In the genomic region with DNA sequence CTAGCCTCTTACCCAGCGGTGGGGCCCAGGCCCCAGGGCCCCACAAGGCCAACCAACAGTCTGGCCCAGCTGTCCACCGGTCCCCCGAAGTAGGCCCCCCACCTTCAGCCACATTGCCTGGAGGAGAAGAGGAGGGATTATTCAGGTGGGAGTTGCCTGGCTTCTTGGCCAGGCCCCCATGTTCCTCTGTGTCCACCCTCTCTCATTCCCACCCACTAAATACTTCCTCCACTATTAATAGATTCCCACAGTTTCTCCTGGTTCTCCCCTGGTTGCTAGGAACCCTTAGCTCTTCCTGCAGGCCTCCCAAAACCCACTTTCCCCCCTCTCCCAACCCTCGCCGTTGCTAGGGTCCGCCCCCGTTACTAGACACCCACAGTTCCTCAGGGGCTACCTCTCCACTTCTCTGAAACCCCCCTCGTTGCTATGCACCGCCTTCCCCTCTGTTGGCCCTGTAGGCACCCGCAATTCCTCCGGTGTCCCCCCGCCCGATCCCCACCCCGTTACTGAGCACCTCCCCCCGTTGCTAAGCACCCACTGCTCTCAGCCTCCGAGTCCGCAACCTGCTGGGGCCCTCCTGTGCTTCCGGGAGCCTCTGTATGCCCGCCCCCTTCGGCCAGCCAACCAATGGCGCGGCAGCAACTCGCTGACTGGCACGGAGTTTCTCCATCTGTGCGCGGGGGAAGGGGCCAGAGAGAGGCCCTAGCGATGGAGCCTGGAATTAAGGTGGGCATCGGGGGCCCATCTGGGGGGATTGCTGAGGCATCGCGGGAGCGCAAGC, we compare ENCODE assay signal across 8 cellular contexts. TPM values are rescaled to one million over a fixed set of nuclear protein-coding genes. Genes with fewer than 3 reads are reported as not detected.
A peak's percentile ranks its signal among the peaks of the same experiment; 100 is the strongest.
DNase-seq lines count a peak whose midpoint lies in the region; ATAC-seq and TF ChIP-seq lines count a peak whose summit lies in the region.

No MANE protein-coding gene starts in this region.

- TF ChIP-seq CTCF in spleen (IDR thresholded peaks at IDR 0.05 in 8 of 11, conservative IDR thresholded peaks at IDR 0.05 in 3 of 11) = peak in 2 of 11 experiments; percentile 17 to 20

- intact Hi-C loops in spleen (cut with DNase I; ENCODE audit: low total_unique reads) = loop anchor here (5.0 kb wide), 1 partner anchor 78 kb away; no protein-coding TSS in a partner anchor

- H3K4me3 ChIP-seq in ACC112 (ENCODE audit: low read depth, low read length) = peak overlapping the region; percentile 85
- peak overlapping the region; percentile 33 to 84 (median 70) for H3K4me3 ChIP-seq in spleen

- no peaks in the 10 kb centered on the region for H3K9me3 ChIP-seq in spleen

- ATAC-seq in GM18873 (IDR thresholded peaks at IDR 0.05; ENCODE audit: low FRiP score, unreplicated experiment) (peak; percentile 48), HG03135 (IDR thresholded peaks at IDR 0.05; ENCODE audit: unreplicated experiment) (peak; percentile 51)

- H3K4me1 ChIP-seq in ACC112 (ENCODE audit: control insufficient read depth, insufficient read depth, low read length, unreplicated experiment) (peaks cover 5% of the 10 kb centered on the region), spleen (peaks cover 33 to 76% (median 50%) of the 10 kb centered on the region in 6 donors)

- H3K27me3 ChIP-seq in ACC112 (ENCODE audit: insufficient read depth, low read length) (no peaks in the 10 kb centered on the region), spleen (replicated peaks in 1 of 7) (no peaks in the 10 kb centered on the region)

- WGBS in spleen, 5 donors = 2 to 5% (median 3%) methylated on average over 31 of the region's 31 CpGs

- H2AFZ ChIP-seq in ACC112 (ENCODE audit: low read length, unreplicated experiment) = peak overlapping the region; percentile 75

- DNase-seq in NCI-H2227 treated with DMSO at 0.1 percent for 48 hours (lab: John Stamatoyannopoulos, UW) = peak; percentile 100
- DNase-seq in activated CD4-positive, CD25-positive, alpha-beta regulatory T cell treated with anti-CD3 and anti-CD28 coated beads, Interleukin-2, amount 50 U/mL, for 16 hours (ENCODE audit: low read depth, low spot score) = peak; percentile 84
- DNase-seq in caudate nucleus (lab: John Stamatoyannopoulos, UW) = peak; percentile 71 to 99 (median 93)
- DNase-seq in islet precursor cell = peak; percentile 97
- DNase-seq in spleen = peak; percentile 98

- peaks cover 24% of the 10 kb centered on the region for H3K79me2 ChIP-seq in ACC112 (ENCODE audit: control insufficient read depth, insufficient read depth, low read length, unreplicated experiment)

- peak overlapping the region; percentile 99 for H3K27ac ChIP-seq in ACC112 (ENCODE audit: low read depth, low read length)
- peak overlapping the region; percentile 97 for H3K27ac ChIP-seq in caudate nucleus (ENCODE audit: low read depth, low read length)
- H3K27ac ChIP-seq in spleen = peak overlapping the region; percentile 78 to 96 (median 92)

- H3K36me3 ChIP-seq in ACC112 (ENCODE audit: insufficient read depth, low read length) (no peaks in the 10 kb centered on the region), spleen (peaks cover 0 to 36% (median 17%) of the 10 kb centered on the region in 6 donors)

- TF ChIP-seq POLR2A in spleen (IDR thresholded peaks at IDR 0.05) = no peak

RNA-seq across cellular contexts. Expression of gene COQ8B, which starts 2.0 kb away (rescaled TPM):
- total RNA-seq in spleen = 10 to 100 TPM; 23.0 to 40.2 (median 32.6) TPM
- polyA plus RNA-seq in spleen = 10 to 100 TPM; 18.4 to 33.8 (median 21.1) TPM

RNA-seq across cellular contexts. Expression of gene ITPKC, which starts 2.2 kb away (rescaled TPM):
- 10 to 100 TPM; 11.1 to 39.2 (median 18.0) TPM for total RNA-seq in spleen
- 10 to 100 TPM in 1 of 3 donors, 1 to 10 TPM in 2; 6.8 to 14.3 (median 8.6) TPM for polyA plus RNA-seq in spleen

RNA-seq across cellular contexts. Expression of gene NUMBL, which starts 24.3 kb away (rescaled TPM):
- total RNA-seq in spleen = 10 to 100 TPM; 12.1 to 27.4 (median 14.8) TPM
- polyA plus RNA-seq in spleen = 10 to 100 TPM in 1 of 3 donors, 1 to 10 TPM in 2; 3.2 to 10.6 (median 3.5) TPM

RNA-seq across cellular contexts. Expression of gene ACTMAP, which starts 35.6 kb away (rescaled TPM):
- 10 to 100 TPM in 3 of 7 donors, 1 to 10 TPM in 4; 6.0 to 16.2 (median 9.8) TPM for total RNA-seq in spleen
- polyA plus RNA-seq in spleen = 1 to 10 TPM; 5.2 to 6.8 (median 5.9) TPM

RNA-seq across cellular contexts. Expression of gene SNRPA, which starts 36.3 kb away (rescaled TPM):
- total RNA-seq in spleen = 10 to 100 TPM; 52.9 to 76.9 (median 64.0) TPM
- 10 to 100 TPM; 62.7 to 69.2 (median 67.4) TPM for polyA plus RNA-seq in spleen

Comparison
In these comparisons a context has a peak if more than half of its experiments do, and no peak if none do; other contexts are left out.
1. Peak in every context shown above with its lines: DNase-seq, ATAC-seq, H3K4me3 ChIP-seq and H3K27ac ChIP-seq.